In the genomic region with DNA sequence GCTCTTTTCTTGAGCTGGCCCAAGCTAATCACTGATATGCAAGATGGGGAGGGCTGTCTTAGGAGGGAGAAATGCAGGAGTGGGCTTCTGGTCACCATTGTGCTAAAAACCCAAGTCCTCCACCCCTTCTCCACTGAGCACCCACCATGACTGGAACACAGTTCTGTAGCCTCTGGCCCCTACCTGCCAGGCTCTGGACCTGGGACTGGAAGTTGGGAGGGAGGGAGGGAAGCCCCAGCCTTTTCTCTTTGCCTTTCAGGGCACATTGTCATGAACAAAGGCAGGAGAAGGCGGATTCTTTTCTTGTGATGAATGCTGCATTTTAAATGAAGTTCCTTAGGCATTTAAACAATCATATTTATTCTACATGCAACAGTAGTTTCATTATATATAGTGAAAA, we compare ENCODE assay signal across 28 cellular contexts.
"Had no signal": no experiment of that assay in that cellular context is flagged by ENCODE, and none has a peak within 500 bp of the region (broad histone marks: within the 10 kb centered on the region; RNA-seq: fewer than 3 reads in every experiment).

No MANE protein-coding gene starts in this region.

- H3K79me2 ChIP-seq: parathyroid adenoma had no signal

- H3K36me3 ChIP-seq: ovary, right lobe of liver, sigmoid colon, stomach, thoracic aorta, thyroid gland, tibial nerve, upper lobe of left lung, vagina had no signal

- H3K27me3 Mint-ChIP-seq: natural killer cell treated with Interleukin-12 subunit alpha and Interleukin-12 subunit beta and Interleukin-15 and Interleukin-18, amount 100 ng/mL, for 72 hours; stimulated activated naive B cell treated with anti-CD40 and anti-IgM and Interleukin-4, amounts not matched to agents 10 μg/mL and 1 μg/mL and 100 μg/mL, for 72 hours; stimulated activated naive CD8-positive, alpha-beta T cell treated with anti-CD3 and anti-CD28 coated beads, Interleukin-15, Interleukin-2, amounts not matched to agents 100 ng/mL and 50 ng/mL, for 24 hours had no signal

- H3K27me3 ChIP-seq: ovary, right lobe of liver, sigmoid colon, stomach, thyroid gland, tibial nerve, upper lobe of left lung, vagina had no signal

- H3K4me3 ChIP-seq: ovary, psoas muscle, right lobe of liver, sigmoid colon, stomach, thoracic aorta, thyroid gland, tibial nerve, upper lobe of left lung, vagina had no signal

- H2AFZ ChIP-seq: parathyroid adenoma had no signal

- H3K9me3 ChIP-seq: ovary, psoas muscle, right lobe of liver, sigmoid colon, thoracic aorta, thyroid gland, upper lobe of left lung, vagina had no signal

- DNase-seq: nephron progenitor cell; occipital lobe; ovary; posterior cingulate gyrus; psoas muscle; right cardiac atrium; right lobe of liver; sigmoid colon; small intestine; stimulated activated CD4-positive, alpha-beta T cell treated with anti-CD3 and anti-CD28 coated beads, Interleukin-15, amount 100 ng/mL, for 24 hours; stimulated activated CD4-positive, alpha-beta T cell treated with anti-CD3 and anti-CD28 coated beads, Interleukin-2, amount 100 ng/mL, for 24 hours; stimulated activated CD4-positive, alpha-beta T cell treated with anti-CD3 and anti-CD28 coated beads, Interleukin-2, amount 100 ng/mL, for 48 hours; stimulated activated CD4-positive, alpha-beta T cell treated with anti-CD3 and anti-CD28 coated beads, Interleukin-4, amount 100 ng/mL, for 24 hours; stimulated activated naive B cell treated with anti-CD40 and anti-IgM and Interleukin-4, amounts not matched to agents 10 μg/mL and 1 μg/mL and 100 μg/mL, for 72 hours; stimulated activated naive CD4-positive, alpha-beta T cell treated with Interleukin-2 at 50 U/mL for 16 hours; stomach; thyroid gland; trophoblast cell; upper lobe of left lung had no signal

- H3K4me1 Mint-ChIP-seq: nephron progenitor cell; neural crest cell; stimulated activated effector memory CD8-positive, alpha-beta T cell treated with anti-CD3 and anti-CD28 coated beads, Interleukin-12 subunit alpha, Interleukin-12 subunit beta, amount 100 ng/mL, for 72 hours; stimulated activated naive B cell treated with anti-CD40 and anti-IgM and Interleukin-4, amounts not matched to agents 10 μg/mL and 1 μg/mL and 100 μg/mL, for 72 hours had no signal

- H3K9me3 Mint-ChIP-seq: nephron progenitor cell had no signal

- H3K27ac Mint-ChIP-seq: natural killer cell treated with Interleukin-12 subunit alpha and Interleukin-12 subunit beta and Interleukin-15 and Interleukin-18, amount 100 ng/mL, for 72 hours; nephron progenitor cell; progenitor cell of endocrine pancreas; stimulated activated effector memory CD8-positive, alpha-beta T cell treated with anti-CD3 and anti-CD28 coated beads, Interleukin-12 subunit alpha, Interleukin-12 subunit beta, amount 100 ng/mL, for 72 hours; stimulated activated naive B cell treated with anti-CD40 and anti-IgM and Interleukin-4, amounts not matched to agents 10 μg/mL and 1 μg/mL and 100 μg/mL, for 72 hours; stimulated activated naive CD8-positive, alpha-beta T cell treated with anti-CD3 and anti-CD28 coated beads, Interleukin-15, Interleukin-2, amounts not matched to agents 100 ng/mL and 50 ng/mL, for 24 hours had no signal

- H3K27ac ChIP-seq: ovary, parathyroid adenoma, psoas muscle, right lobe of liver, sigmoid colon, stomach, thoracic aorta, thyroid gland, tibial nerve, upper lobe of left lung, vagina had no signal

- H3K4me1 ChIP-seq: parathyroid adenoma, psoas muscle, right lobe of liver, sigmoid colon, stomach, thyroid gland, tibial nerve, upper lobe of left lung, vagina had no signal

- ATAC-seq: psoas muscle; right cardiac atrium; right lobe of liver; stimulated activated effector memory CD8-positive, alpha-beta T cell treated with anti-CD3 and anti-CD28 coated beads, Interleukin-12 subunit alpha, Interleukin-12 subunit beta, amount 100 ng/mL, for 72 hours; stimulated activated naive B cell treated with anti-CD40 and anti-IgM and Interleukin-4, amounts not matched to agents 10 μg/mL and 1 μg/mL and 100 μg/mL, for 72 hours had no signal

- H3K36me3 Mint-ChIP-seq: natural killer cell treated with Interleukin-12 subunit alpha and Interleukin-12 subunit beta and Interleukin-15 and Interleukin-18, amount 100 ng/mL, for 72 hours; stimulated activated effector memory CD8-positive, alpha-beta T cell treated with anti-CD3 and anti-CD28 coated beads, Interleukin-12 subunit alpha, Interleukin-12 subunit beta, amount 100 ng/mL, for 72 hours; stimulated activated naive B cell treated with anti-CD40 and anti-IgM and Interleukin-4, amounts not matched to agents 10 μg/mL and 1 μg/mL and 100 μg/mL, for 72 hours had no signal

- H3K4me3 Mint-ChIP-seq: natural killer cell treated with Interleukin-12 subunit alpha and Interleukin-12 subunit beta and Interleukin-15 and Interleukin-18, amount 100 ng/mL, for 72 hours; nephron progenitor cell; neural crest cell; stimulated activated effector memory CD8-positive, alpha-beta T cell treated with anti-CD3 and anti-CD28 coated beads, Interleukin-12 subunit alpha, Interleukin-12 subunit beta, amount 100 ng/mL, for 72 hours; stimulated activated naive B cell treated with anti-CD40 and anti-IgM and Interleukin-4, amounts not matched to agents 10 μg/mL and 1 μg/mL and 100 μg/mL, for 72 hours; stimulated activated naive CD8-positive, alpha-beta T cell treated with anti-CD3 and anti-CD28 coated beads, Interleukin-15, Interleukin-2, amounts not matched to agents 100 ng/mL and 50 ng/mL, for 24 hours had no signal
